Comparison of ENCODE assay signal across 1 cellular context in genomic region chr3:101829066-101829830, GRCh38.
TF ChIP-seq lines count a peak whose summit lies in the region.

No MANE protein-coding gene starts in this region.

TF ChIP-seq in H1, 55 proteins besides CTCF, POLR2A, EP300 and RAD21 (continued from another document):
- no peak for TF ChIP-seq USF2 (IDR thresholded peaks at IDR 0.05; ENCODE audit: low read length)
